17 cellular contexts compared by ENCODE assay signal in genomic region chr1:53525595-53525994, GRCh38.
DNase-seq lines count a peak whose midpoint lies in the region; ATAC-seq lines count a peak whose summit lies in the region.
"Had no signal": no experiment of that assay in that cellular context is flagged by ENCODE, and none has a peak within 500 bp of the region (broad histone marks: within the 10 kb centered on the region; RNA-seq: fewer than 3 reads in every experiment).

No MANE protein-coding gene starts in this region.

- H3K27me3 Mint-ChIP-seq in stimulated activated naive CD8-positive, alpha-beta T cell treated with anti-CD3 and anti-CD28 coated beads, Interleukin-15, amount 100 ng/mL, for 72 hours = no peaks in the 10 kb centered on the region
- H3K27me3 Mint-ChIP-seq in activated T-cell treated with anti-CD3 and anti-CD28 coated beads, Interleukin-2, amount 50 U/mL, for 4 hours (ENCODE audit: low read depth) = no peaks in the 10 kb centered on the region
- H3K27me3 Mint-ChIP-seq: activated CD4-positive, alpha-beta T cell treated with anti-CD3 and anti-CD28 coated beads for 36 hours; activated naive CD4-positive, alpha-beta T cell treated with anti-CD3 and anti-CD28 coated beads, Interleukin-2, amount 50 U/mL, for 24 hours had no signal

- no peak for DNase-seq in stimulated activated naive CD8-positive, alpha-beta T cell treated with anti-CD3 and anti-CD28 coated beads, Interleukin-15, amount 100 ng/mL, for 72 hours
- no peak for DNase-seq in stimulated activated naive CD8-positive, alpha-beta T cell treated with anti-CD3 and anti-CD28 coated beads, Interleukin-15, Interleukin-2, amounts not matched to agents 100 U/mL and 50 U/mL, for 24 hours
- DNase-seq in RKO (ENCODE audit: low spot score) = peak; percentile 21
- DNase-seq in iPS-NIHi11 (ENCODE audit: low spot score) = peak; percentile 78
- DNase-seq in UCSD-AML1 (lab: John Stamatoyannopoulos, UW; ENCODE audit: unreplicated experiment) = no peak
- DNase-seq in activated T-cell treated with anti-CD3 and anti-CD28 coated beads, Interleukin-2, amount 50 U/mL, for 4 hours = no peak
- no peak for DNase-seq in AG08396 (ENCODE audit: low spot score)
- DNase-seq: activated CD4-positive, alpha-beta T cell treated with anti-CD3 and anti-CD28 coated beads for 36 hours; activated CD8-positive, alpha-beta memory T cell treated with anti-CD3 and anti-CD28 coated beads, Interleukin-2, amount 50 U/mL, for 4 hours; left ventricle myocardium superior; NCI-H2029; psoas muscle; stimulated activated CD4-positive, alpha-beta T cell treated with anti-CD3 and anti-CD28 coated beads, Interleukin-12 subunit alpha, Interleukin-12 subunit beta, amount 100 ng/mL, for 4 hours; stimulated activated naive CD4-positive, alpha-beta T cell treated with Interleukin-2 at 50 U/mL for 16 hours had no signal

- H3K27ac Mint-ChIP-seq in stimulated activated naive CD8-positive, alpha-beta T cell treated with anti-CD3 and anti-CD28 coated beads, Interleukin-15, amount 100 ng/mL, for 72 hours = peak overlapping the region in 1 of 2 donors; percentile 1
- H3K27ac Mint-ChIP-seq: activated CD4-positive, alpha-beta T cell treated with anti-CD3 and anti-CD28 coated beads for 36 hours; activated naive CD4-positive, alpha-beta T cell treated with anti-CD3 and anti-CD28 coated beads, Interleukin-2, amount 50 U/mL, for 24 hours; T-helper 1 cell treated with Interleukin-12 subunit alpha and Interleukin-12 subunit beta and Interleukin-4 antibody, amounts not matched to agents 30 μg/mL and 1 μg/mL, for 36 hours had no signal

- H3K9me3 Mint-ChIP-seq in stimulated activated naive CD8-positive, alpha-beta T cell treated with anti-CD3 and anti-CD28 coated beads, Interleukin-15, amount 100 ng/mL, for 72 hours = no peaks in the 10 kb centered on the region
- H3K9me3 Mint-ChIP-seq in activated T-cell treated with anti-CD3 and anti-CD28 coated beads, Interleukin-2, amount 50 U/mL, for 4 hours = no peaks in the 10 kb centered on the region
- H3K9me3 Mint-ChIP-seq: activated naive CD4-positive, alpha-beta T cell treated with anti-CD3 and anti-CD28 coated beads, Interleukin-2, amount 50 U/mL, for 24 hours; T-helper 1 cell treated with Interleukin-12 subunit alpha and Interleukin-12 subunit beta and Interleukin-4 antibody, amounts not matched to agents 30 μg/mL and 1 μg/mL, for 36 hours had no signal

- ATAC-seq in stimulated activated naive CD8-positive, alpha-beta T cell treated with anti-CD3 and anti-CD28 coated beads, Interleukin-15, amount 100 ng/mL, for 72 hours = peak; percentile 7
- ATAC-seq in stimulated activated naive CD8-positive, alpha-beta T cell treated with anti-CD3 and anti-CD28 coated beads, Interleukin-15, Interleukin-2, amounts not matched to agents 100 U/mL and 50 U/mL, for 24 hours = no peak
- no peak for ATAC-seq in HG03439 (IDR thresholded peaks at IDR 0.05; ENCODE audit: unreplicated experiment)
- ATAC-seq in activated T-cell treated with anti-CD3 and anti-CD28 coated beads, Interleukin-2, amount 50 U/mL, for 4 hours = no peak
- ATAC-seq: activated CD4-positive, alpha-beta T cell treated with anti-CD3 and anti-CD28 coated beads for 36 hours had no signal

- H3K4me3 Mint-ChIP-seq in stimulated activated naive CD8-positive, alpha-beta T cell treated with anti-CD3 and anti-CD28 coated beads, Interleukin-15, amount 100 ng/mL, for 72 hours = no peak overlapping the region
- no peak overlapping the region for H3K4me3 Mint-ChIP-seq in activated T-cell treated with anti-CD3 and anti-CD28 coated beads, Interleukin-2, amount 50 U/mL, for 4 hours
- H3K4me3 Mint-ChIP-seq: activated CD4-positive, alpha-beta T cell treated with anti-CD3 and anti-CD28 coated beads for 36 hours; activated naive CD4-positive, alpha-beta T cell treated with anti-CD3 and anti-CD28 coated beads, Interleukin-2, amount 50 U/mL, for 24 hours; T-helper 1 cell treated with Interleukin-12 subunit alpha and Interleukin-12 subunit beta and Interleukin-4 antibody, amounts not matched to agents 30 μg/mL and 1 μg/mL, for 36 hours had no signal

- no peaks in the 10 kb centered on the region for H3K36me3 Mint-ChIP-seq in activated T-cell treated with anti-CD3 and anti-CD28 coated beads, Interleukin-2, amount 50 U/mL, for 4 hours (ENCODE audit: insufficient read depth)
- H3K36me3 Mint-ChIP-seq: activated naive CD4-positive, alpha-beta T cell treated with anti-CD3 and anti-CD28 coated beads, Interleukin-2, amount 50 U/mL, for 24 hours had no signal

- no peaks in the 10 kb centered on the region for H3K4me1 Mint-ChIP-seq in stimulated activated naive CD8-positive, alpha-beta T cell treated with anti-CD3 and anti-CD28 coated beads, Interleukin-15, amount 100 ng/mL, for 72 hours
- H3K4me1 Mint-ChIP-seq in activated T-cell treated with anti-CD3 and anti-CD28 coated beads, Interleukin-2, amount 50 U/mL, for 4 hours (ENCODE audit: low read depth) = no peaks in the 10 kb centered on the region
- H3K4me1 Mint-ChIP-seq: activated CD4-positive, alpha-beta T cell treated with anti-CD3 and anti-CD28 coated beads for 36 hours; activated naive CD4-positive, alpha-beta T cell treated with anti-CD3 and anti-CD28 coated beads, Interleukin-2, amount 50 U/mL, for 24 hours had no signal

Comparison
In these comparisons a context has a peak if more than half of its experiments do, and no peak if none do; other contexts are left out.
1. DNase-seq: peak in RKO (single experiment) and iPS-NIHi11 (single experiment); none in stimulated activated naive CD8-positive, alpha-beta T cell treated with anti-CD3 and anti-CD28 coated beads, Interleukin-15, amount 100 ng/mL, for 72 hours (0 of 2), stimulated activated naive CD8-positive, alpha-beta T cell treated with anti-CD3 and anti-CD28 coated beads, Interleukin-15, Interleukin-2, amounts not matched to agents 100 U/mL and 50 U/mL, for 24 hours (single experiment), UCSD-AML1 (single experiment), activated T-cell treated with anti-CD3 and anti-CD28 coated beads, Interleukin-2, amount 50 U/mL, for 4 hours (single experiment) and AG08396 (single experiment).